In genomic region chr11:103875855-103876510, GRCh38 we compare ENCODE assay signal across 12 cellular contexts.
DNase-seq lines count a peak whose midpoint lies in the region; ATAC-seq and TF ChIP-seq lines count a peak whose summit lies in the region.
"Had no signal": no experiment of that assay in that cellular context is flagged by ENCODE, and none has a peak within 500 bp of the region (broad histone marks: within the 10 kb centered on the region; RNA-seq: fewer than 3 reads in every experiment).

No MANE protein-coding gene starts in this region.

- H3K9me3 Mint-ChIP-seq in activated naive CD8-positive, alpha-beta T cell treated with anti-CD3 and anti-CD28 coated beads, Interleukin-2, amount 10 ng/mL, durations not matched to agents 7 days and 5 days, result peaks cover 3% of the 10 kb centered on the region
- no peaks in the 10 kb centered on the region for H3K9me3 Mint-ChIP-seq in progenitor cell of endocrine pancreas (ENCODE audit: low read depth)

- no peak overlapping the region for H3K4me3 Mint-ChIP-seq in activated naive CD8-positive, alpha-beta T cell treated with anti-CD3 and anti-CD28 coated beads, Interleukin-2, amount 10 ng/mL, durations not matched to agents 7 days and 5 days
- no peak overlapping the region for H3K4me3 Mint-ChIP-seq in progenitor cell of endocrine pancreas (ENCODE audit: low read depth)

- no peak overlapping the region for H3K27ac Mint-ChIP-seq in activated naive CD8-positive, alpha-beta T cell treated with anti-CD3 and anti-CD28 coated beads, Interleukin-2, amount 10 ng/mL, durations not matched to agents 7 days and 5 days
- no peak overlapping the region for H3K27ac Mint-ChIP-seq in progenitor cell of endocrine pancreas

- DNase-seq in activated naive CD8-positive, alpha-beta T cell treated with anti-CD3 and anti-CD28 coated beads, Interleukin-2, amount 10 ng/mL, durations not matched to agents 7 days and 5 days, result no peak
- DNase-seq in NCI-H1694 treated with DMSO at 0.1 percent for 48 hours (lab: John Stamatoyannopoulos, UW) (no peak), progenitor cell of endocrine pancreas (ENCODE audit: low spot score, unreplicated experiment) (no peak), NCI-H526 treated with DMSO at 0.1 percent for 48 hours (lab: John Stamatoyannopoulos, UW) (no peak)
- DNase-seq: activated T-cell treated with anti-CD3 and anti-CD28 coated beads, Interleukin-2, amount 50 U/mL, for 48 hours; central memory CD4-positive, alpha-beta T cell; DMS153; NK-92 treated with Interleukin-12 subunit alpha and Interleukin-12 subunit beta, amount 100 ng/mL, for 24 hours; stimulated activated CD4-positive, alpha-beta T cell treated with anti-CD3 and anti-CD28 coated beads, Interleukin-1b, Interleukin-23, amount 100 ng/mL, for 48 hours had no signal

- TF ChIP-seq CTCF in progenitor cell of endocrine pancreas (IDR thresholded peaks at IDR 0.05; ENCODE audit: unreplicated experiment), result no peak

- ATAC-seq in GM18909 (IDR thresholded peaks at IDR 0.05; ENCODE audit: poor library complexity, unreplicated experiment) (peak; percentile 95), GM21529 (IDR thresholded peaks at IDR 0.05; ENCODE audit: unreplicated experiment) (peak; percentile 96), HG03103 (IDR thresholded peaks at IDR 0.05; ENCODE audit: low read depth, unreplicated experiment) (peak; percentile 83)
- ATAC-seq in activated naive CD8-positive, alpha-beta T cell treated with anti-CD3 and anti-CD28 coated beads, Interleukin-2, amount 10 ng/mL, durations not matched to agents 7 days and 5 days (ENCODE audit: low read depth), result peak; percentile 33

- POLR2A ChIA-PET in activated naive CD8-positive, alpha-beta T cell treated with anti-CD3 and anti-CD28 coated beads, Interleukin-2, amount 10 ng/mL, durations not matched to agents 7 days and 5 days (lab: Charles Lee), result no interaction called here

- no peaks in the 10 kb centered on the region for H3K27me3 Mint-ChIP-seq in activated naive CD8-positive, alpha-beta T cell treated with anti-CD3 and anti-CD28 coated beads, Interleukin-2, amount 10 ng/mL, durations not matched to agents 7 days and 5 days
- H3K27me3 Mint-ChIP-seq in progenitor cell of endocrine pancreas, result no peaks in the 10 kb centered on the region

- peaks cover 2% of the 10 kb centered on the region for H3K4me1 Mint-ChIP-seq in activated naive CD8-positive, alpha-beta T cell treated with anti-CD3 and anti-CD28 coated beads, Interleukin-2, amount 10 ng/mL, durations not matched to agents 7 days and 5 days
- no peaks in the 10 kb centered on the region for H3K4me1 Mint-ChIP-seq in progenitor cell of endocrine pancreas (ENCODE audit: low read depth)

- H3K36me3 Mint-ChIP-seq in activated naive CD8-positive, alpha-beta T cell treated with anti-CD3 and anti-CD28 coated beads, Interleukin-2, amount 10 ng/mL, durations not matched to agents 7 days and 5 days, result peaks cover 1% of the 10 kb centered on the region
- H3K36me3 Mint-ChIP-seq in progenitor cell of endocrine pancreas (ENCODE audit: insufficient read depth), result no peaks in the 10 kb centered on the region

Comparison
In these comparisons a context has a peak if more than half of its experiments do, and no peak if none do; other contexts are left out.
1. ATAC-seq: peak in every context shown above with its lines; median percentile 96 in GM21529; 95 in GM18909; 83 in HG03103; 33 in activated naive CD8-positive, alpha-beta T cell treated with anti-CD3 and anti-CD28 coated beads, Interleukin-2, amount 10 ng/mL, durations not matched to agents 7 days and 5 days.